In the genomic region with DNA sequence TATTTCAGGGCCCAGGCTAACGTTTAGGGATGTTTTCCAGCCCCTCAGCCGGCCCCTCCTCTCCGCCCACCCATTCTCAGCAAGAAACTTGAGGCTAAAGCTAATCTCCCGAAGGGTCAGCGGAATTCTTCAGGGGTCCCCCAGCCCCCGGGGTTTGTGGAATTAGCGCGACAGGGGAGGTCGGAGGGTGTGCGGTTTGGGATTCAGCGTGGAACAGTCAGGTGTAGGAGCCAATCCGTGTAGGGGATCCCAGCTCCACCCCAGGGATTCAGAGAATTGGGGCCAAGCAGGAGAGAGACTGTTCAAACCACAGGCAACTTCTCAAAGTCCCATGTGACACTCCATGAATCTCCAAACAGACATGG, we compare ENCODE assay signal across 8 cellular contexts. TPM values are rescaled to one million over a fixed set of nuclear protein-coding genes. Genes with fewer than 3 reads are reported as not detected.
DNase-seq lines count a peak whose midpoint lies in the region; ATAC-seq, FAIRE-seq and TF ChIP-seq lines count a peak whose summit lies in the region.

No MANE protein-coding gene starts in this region.

- no peaks in the 10 kb centered on the region for H3K36me3 Mint-ChIP-seq in astrocyte (ENCODE audit: low read depth, unreplicated experiment)

- H4K20me1 ChIP-seq in astrocyte (ENCODE audit: insufficient read depth, low read length), result peaks cover 10% of the 10 kb centered on the region

- H3K4me3 ChIP-seq in left ventricle myocardium inferior (peak overlapping the region; percentile 68), astrocyte (ENCODE audit: insufficient read depth, low read depth, low read length) (peak overlapping the region; percentile 79), kidney (ENCODE audit: low read length in 2 of 2) (peak overlapping the region; percentile 49 to 64), upper lobe of right lung (peak overlapping the region; percentile 50)

- H3K36me3 ChIP-seq in left ventricle myocardium inferior, result no peaks in the 10 kb centered on the region
- peaks cover 4% of the 10 kb centered on the region for H3K36me3 ChIP-seq in astrocyte (ENCODE audit: insufficient read depth, low read length)
- H3K36me3 ChIP-seq in kidney (ENCODE audit: control insufficient read depth in 1 of 2, insufficient read depth in 2 of 2, low read length in 2 of 2), result no peaks in the 10 kb centered on the region
- H3K36me3 ChIP-seq in upper lobe of right lung, result no peaks in the 10 kb centered on the region

- H3K9ac ChIP-seq in astrocyte (ENCODE audit: low read length), result peak overlapping the region; percentile 76
- peak overlapping the region in 1 of 2 donors; percentile 34 for H3K9ac ChIP-seq in kidney (ENCODE audit: low read length in 2 of 2)

- H3K4me1 ChIP-seq in left ventricle myocardium inferior (peaks cover 21% of the 10 kb centered on the region), astrocyte (ENCODE audit: insufficient read depth, low read length) (peaks cover 11% of the 10 kb centered on the region), kidney (ENCODE audit: control insufficient read depth in 1 of 2, insufficient read depth in 1 of 2, low read depth in 1 of 2, low read length in 2 of 2) (peaks cover 3 to 9% of the 10 kb centered on the region in 2 donors), upper lobe of right lung (peaks cover 8% of the 10 kb centered on the region)

- intact Hi-C loops in left ventricle myocardium inferior (cut with micrococcal nuclease) (no loop called here), left ventricle myocardium superior (cut with micrococcal nuclease) (no loop called here), kidney (cut with DNase I) (no loop called here), upper lobe of right lung (cut with DNase I) (no loop called here)

- H2AFZ ChIP-seq in astrocyte (ENCODE audit: low read depth, low read length), result peak overlapping the region; percentile 68

- peak overlapping the region; percentile 87 for H3K4me2 ChIP-seq in astrocyte (ENCODE audit: low read length)

- no peak for ATAC-seq in left ventricle myocardium superior
- no peak for ATAC-seq in upper lobe of right lung
- ATAC-seq in GM19324 (IDR thresholded peaks at IDR 0.05; ENCODE audit: low FRiP score, unreplicated experiment), result no peak
- no peak for ATAC-seq in GM21723 (IDR thresholded peaks at IDR 0.05; ENCODE audit: unreplicated experiment)

- H3K4me3 Mint-ChIP-seq in astrocyte (ENCODE audit: unreplicated experiment), result peak overlapping the region; percentile 85

- FAIRE-seq in astrocyte (lab: Jason Lieb, UNC), result no peak
- no peak for FAIRE-seq in kidney (lab: Jason Lieb, UNC)

- DNase-seq in left ventricle myocardium inferior (no peak), left ventricle myocardium superior (no peak), astrocyte (ENCODE audit: low read depth) (peak; percentile 22), kidney (peak; percentile 29), upper lobe of right lung (no peak), NCI-H1930 (lab: John Stamatoyannopoulos, UW) (no peak)

- H3K9me3 Mint-ChIP-seq in astrocyte (ENCODE audit: unreplicated experiment), result no peaks in the 10 kb centered on the region

- peaks cover 3% of the 10 kb centered on the region for H3K27me3 Mint-ChIP-seq in astrocyte (ENCODE audit: low read depth, unreplicated experiment)

- no peak overlapping the region for H3K27ac Mint-ChIP-seq in astrocyte (ENCODE audit: unreplicated experiment)

- peaks cover 28% of the 10 kb centered on the region for H3K79me2 ChIP-seq in astrocyte (ENCODE audit: insufficient read depth, low read length)

- H3K27ac ChIP-seq in left ventricle myocardium inferior (replicated peaks) (no peak overlapping the region), astrocyte (ENCODE audit: low read depth, low read length) (peak overlapping the region; percentile 39), kidney (ENCODE audit: low read depth in 2 of 2, low read length in 2 of 2) (no peak overlapping the region), upper lobe of right lung (no peak overlapping the region)

- peaks cover 46% of the 10 kb centered on the region for H3K27me3 ChIP-seq in left ventricle myocardium inferior (ENCODE audit: low read depth)
- H3K27me3 ChIP-seq in astrocyte (ENCODE audit: insufficient read depth, low read length), result no peaks in the 10 kb centered on the region
- H3K27me3 ChIP-seq in upper lobe of right lung, result no peaks in the 10 kb centered on the region

- H3K4me1 Mint-ChIP-seq in astrocyte (ENCODE audit: low read depth, unreplicated experiment), result peaks cover 13% of the 10 kb centered on the region

- no peak for TF ChIP-seq CTCF in left ventricle myocardium inferior (IDR thresholded peaks at IDR 0.05; ENCODE audit: borderline replicate concordance)
- TF ChIP-seq CTCF in astrocyte (IDR thresholded peaks at IDR 0.05; ENCODE audit: insufficient read depth, low read depth, low read length), result no peak
- no peak for TF ChIP-seq CTCF in kidney (IDR thresholded peaks at IDR 0.05; ENCODE audit: borderline replicate concordance, extremely low read depth, insufficient read depth)
- TF ChIP-seq CTCF in upper lobe of right lung (IDR thresholded peaks at IDR 0.05), result no peak

- peaks cover 5% of the 10 kb centered on the region for H3K9me3 ChIP-seq in left ventricle myocardium inferior (replicated peaks)
- H3K9me3 ChIP-seq in astrocyte (ENCODE audit: insufficient read depth, low read depth, low read length), result no peaks in the 10 kb centered on the region
- no peaks in the 10 kb centered on the region for H3K9me3 ChIP-seq in kidney (ENCODE audit: control insufficient read depth in 1 of 2, low read length in 2 of 2)
- H3K9me3 ChIP-seq in upper lobe of right lung, result no peaks in the 10 kb centered on the region

RNA-seq across cellular contexts. Expression of gene PTX3, which starts 1.7 kb away (rescaled TPM):
- 0.52 TPM for total RNA-seq in left ventricle myocardium inferior
- 0.30 TPM for total RNA-seq in left ventricle myocardium superior
- 3.0 and 4.7 TPM in 2 replicates for total RNA-seq in astrocyte
- total RNA-seq in kidney, result 2.7 TPM
- polyA plus RNA-seq in kidney (ENCODE audit: insufficient read depth, low read depth, low replicate concordance), result 0.45 TPM
- 7.2 TPM for total RNA-seq in upper lobe of right lung

Comparison
In these comparisons a context has a peak if more than half of its experiments do, and no peak if none do; other contexts are left out.
1. DNase-seq: peak in astrocyte (single experiment) and kidney (single experiment); none in left ventricle myocardium inferior (single experiment), left ventricle myocardium superior (single experiment), upper lobe of right lung (single experiment) and NCI-H1930 (0 of 2).
2. Peak in every context shown above with its lines, with median percentiles within 50 percentile points of each other: H3K4me3 ChIP-seq.